1 cellular context compared by ENCODE assay signal in the genomic region with DNA sequence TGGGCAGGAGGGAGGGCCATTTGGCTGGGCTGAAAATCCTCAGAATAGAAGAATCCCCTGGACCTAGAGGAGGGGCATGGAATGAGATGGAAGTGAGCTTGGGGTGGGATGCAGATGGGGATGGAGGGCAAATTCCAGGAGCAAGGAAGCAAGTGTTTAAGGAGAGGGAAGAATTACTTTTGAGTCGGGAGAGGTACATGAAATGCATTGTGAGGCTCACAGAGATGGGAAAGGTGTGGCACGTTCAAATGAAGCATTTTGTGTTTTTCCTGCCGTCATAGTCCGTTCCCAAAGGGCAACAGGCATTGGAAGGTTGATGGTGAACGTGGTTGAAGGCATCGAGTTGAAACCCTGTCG.
TF ChIP-seq lines count a peak whose summit lies in the region.

No MANE protein-coding gene starts in this region.

TF ChIP-seq in H1, 55 proteins besides CTCF, POLR2A, EP300 and RAD21 (continued from another document):
- no peak for TF ChIP-seq ZNF274 (IDR thresholded peaks at IDR 0.05; ENCODE audit: borderline replicate concordance, extremely low read depth, low read length)
